In genomic region chr22:19109198-19110063, GRCh38 we compare ENCODE assay signal across 1 cellular context.
TF ChIP-seq lines count a peak whose summit lies in the region.

No MANE protein-coding gene starts in this region.

TF ChIP-seq in K562, 482 proteins besides CTCF, POLR2A, EP300 and RAD21 (continued from another document and continues in another):
- TF ChIP-seq ZNF518B (CRISPR knock-in tag; IDR thresholded peaks at IDR 0.05) = no peak
- no peak for TF ChIP-seq RB1 (IDR thresholded peaks at IDR 0.05; ENCODE audit: low read depth)
- no peak for TF ChIP-seq ZC3H8 (IDR thresholded peaks at IDR 0.05)
- TF ChIP-seq CHD4 (IDR thresholded peaks at IDR 0.05; ENCODE audit: insufficient read depth, insufficient replicate concordance, low read depth, low read length, poor library complexity, severe bottlenecking) = no peak
- TF ChIP-seq RBM25 (IDR thresholded peaks at IDR 0.05; ENCODE audit: low read depth, low read length, severe bottlenecking) = peak; percentile 27
- TF ChIP-seq MTF1 (CRISPR knock-in tag; IDR thresholded peaks at IDR 0.05; ENCODE audit: borderline replicate concordance) = no peak
- TF ChIP-seq CREB3 (tag; conservative IDR thresholded peaks at IDR 0.05; ENCODE audit: low read depth) = no peak; the same call in 1 of the 2 replicates
- TF ChIP-seq NUFIP1 (IDR thresholded peaks at IDR 0.05; ENCODE audit: partially characterized antibody) = no peak
- peak; percentile 79; the same call in 1 of the 2 replicates for TF ChIP-seq E2F5 (CRISPR knock-in tag; IDR thresholded peaks at IDR 0.05)
- peak; percentile 97 for TF ChIP-seq FOXK2 (conservative IDR thresholded peaks at IDR 0.05 in 1 of 2, IDR thresholded peaks at IDR 0.05 in 1 of 2; ENCODE audit: low read depth in 2 of 2)
- peak; percentile 16; the same call in 1 of the 2 replicates for TF ChIP-seq THRAP3 (IDR thresholded peaks at IDR 0.05; ENCODE audit: borderline replicate concordance)
- TF ChIP-seq HMG20B (CRISPR knock-in tag; IDR thresholded peaks at IDR 0.05) = no peak
- TF ChIP-seq SETDB1 (IDR thresholded peaks at IDR 0.05; ENCODE audit: low read length) = no peak
- 0 out of 2 replicates have a peak, but pooled peaks have one; percentile 13 for TF ChIP-seq PKNOX1 (IDR thresholded peaks at IDR 0.05)
- TF ChIP-seq FOSL1 (tag; conservative IDR thresholded peaks at IDR 0.05) = peak; percentile 75
- no peak for TF ChIP-seq NR2C2 (CRISPR knock-in tag; IDR thresholded peaks at IDR 0.05)
- no peak; the same call in 1 of the 2 replicates for TF ChIP-seq NR2C2 (tag; IDR thresholded peaks at IDR 0.05)
- TF ChIP-seq JUN (IDR thresholded peaks at IDR 0.05; ENCODE audit: borderline replicate concordance, low read depth, low read length) = peak; percentile 76
- TF ChIP-seq JUN (CRISPR knock-in tag; IDR thresholded peaks at IDR 0.05; ENCODE audit: borderline replicate concordance) = no peak
- no peak for TF ChIP-seq TCF7 (IDR thresholded peaks at IDR 0.05; ENCODE audit: borderline replicate concordance)
- TF ChIP-seq SNRNP70 (optimal IDR thresholded peaks at IDR 0.05; ENCODE audit: low read depth, low read length) = no peak
- TF ChIP-seq ZNF778 (CRISPR knock-in tag; IDR thresholded peaks at IDR 0.05) = no peak
- no peak for TF ChIP-seq SAFB2 (IDR thresholded peaks at IDR 0.05; ENCODE audit: borderline replicate concordance, low read depth, low read length, severe bottlenecking)
- TF ChIP-seq CHD7 (IDR thresholded peaks at IDR 0.05; ENCODE audit: low read depth, low read length) = no peak
- TF ChIP-seq ZHX1 (conservative IDR thresholded peaks at IDR 0.05; ENCODE audit: low read length) = no peak
- no peak for TF ChIP-seq NELFE (IDR thresholded peaks at IDR 0.05; ENCODE audit: insufficient read depth, insufficient read length)
- TF ChIP-seq ZNF655 (CRISPR knock-in tag; IDR thresholded peaks at IDR 0.05) = no peak
- no peak for TF ChIP-seq GTF2B (IDR thresholded peaks at IDR 0.05; ENCODE audit: extremely low read depth, insufficient read length)
- TF ChIP-seq SREBF1 (IDR thresholded peaks at IDR 0.05; ENCODE audit: borderline replicate concordance, low read depth, low read length) = no peak
- no peak; the same call in 1 of the 2 replicates for TF ChIP-seq ZFP1 (CRISPR knock-in tag; IDR thresholded peaks at IDR 0.05)
- TF ChIP-seq POLR2AphosphoS2 (IDR thresholded peaks at IDR 0.05; ENCODE audit: low read length) = no peak
